Comparison of ENCODE assay signal across 31 cellular contexts in the genomic region with DNA sequence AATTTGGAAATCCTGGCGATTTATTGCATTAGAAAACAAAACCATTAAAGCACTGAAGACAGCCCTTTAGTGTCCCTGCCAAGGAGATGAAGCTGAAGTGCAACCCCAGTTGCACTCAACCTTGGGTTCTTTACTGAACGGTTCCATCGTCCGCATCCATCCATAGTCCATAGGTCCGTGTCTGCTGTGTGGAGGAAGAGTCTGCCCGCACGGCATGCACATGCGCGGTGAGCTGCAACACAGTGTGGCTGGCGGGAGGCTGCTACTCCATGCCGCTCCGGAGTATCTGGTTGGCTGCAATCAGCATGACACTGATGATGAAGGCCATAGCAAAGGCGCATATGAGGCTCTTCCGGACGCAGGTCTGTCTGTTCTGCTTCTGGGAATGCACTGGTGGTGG.
DNase-seq lines count a peak whose midpoint lies in the region; ATAC-seq and TF ChIP-seq lines count a peak whose summit lies in the region.
"Had no signal": no experiment of that assay in that cellular context is flagged by ENCODE, and none has a peak within 500 bp of the region (broad histone marks: within the 10 kb centered on the region; RNA-seq: fewer than 3 reads in every experiment).

No MANE protein-coding gene starts in this region.

- no peaks in the 10 kb centered on the region for H3K4me1 ChIP-seq in breast epithelium
- no peaks in the 10 kb centered on the region for H3K4me1 ChIP-seq in fibroblast of lung (ENCODE audit: control insufficient read depth, extremely low read depth, insufficient read depth, low read length)
- no peaks in the 10 kb centered on the region for H3K4me1 ChIP-seq in psoas muscle
- no peaks in the 10 kb centered on the region for H3K4me1 ChIP-seq in lower lobe of right lung
- H3K4me1 ChIP-seq: foreskin keratinocyte, left ventricle myocardium inferior, parathyroid adenoma, testis, uterus had no signal

- H3K4me2 ChIP-seq in fibroblast of lung (ENCODE audit: extremely low read depth, insufficient read depth, low read length) = no peak overlapping the region

- H3K4me1 Mint-ChIP-seq in MCF 10A (ENCODE audit: insufficient read depth, unreplicated experiment) = no peaks in the 10 kb centered on the region
- H3K4me1 Mint-ChIP-seq: activated naive CD8-positive, alpha-beta T cell treated with anti-CD3 and anti-CD28 coated beads, Interleukin-2, amount 10 ng/mL, durations not matched to agents 7 days and 5 days; CD14-positive monocyte; immature natural killer cell; T-cell had no signal

- CTCF ChIA-PET in MCF 10A (lab: Yijun Ruan, JAX) = no interaction called here

- H3K27me3 ChIP-seq in breast epithelium (no peaks in the 10 kb centered on the region), fibroblast of lung (ENCODE audit: control insufficient read depth, insufficient read depth, low read length) (no peaks in the 10 kb centered on the region), psoas muscle (ENCODE audit: insufficient read depth in 3 of 3, low read length in 2 of 3) (no peaks in the 10 kb centered on the region), lower lobe of right lung (ENCODE audit: low read depth) (no peaks in the 10 kb centered on the region)
- H3K27me3 ChIP-seq: foreskin keratinocyte, testis, uterus had no signal

- no peaks in the 10 kb centered on the region for H3K79me2 ChIP-seq in fibroblast of lung (ENCODE audit: control insufficient read depth, insufficient read depth, low read length)
- H3K79me2 ChIP-seq: parathyroid adenoma had no signal

- no TSS peak for BruUV-seq in MCF 10A (replicated peaks; lab: Mats Ljungman, UMichigan)

- POLR2A ChIA-PET in MCF 10A (lab: Yijun Ruan, JAX) = no interaction called here

- H3K27ac Mint-ChIP-seq in MCF 10A (ENCODE audit: low read depth, unreplicated experiment) = no peak overlapping the region
- H3K27ac Mint-ChIP-seq: activated CD4-positive, alpha-beta memory T cell treated with anti-CD3 and anti-CD28 coated beads for 36 hours; activated naive CD8-positive, alpha-beta T cell treated with anti-CD3 and anti-CD28 coated beads, Interleukin-2, amount 10 ng/mL, durations not matched to agents 7 days and 5 days; CD14-positive monocyte; immature natural killer cell; nephron; T-cell had no signal

- peak; percentile 16 for DNase-seq in MCF 10A (ENCODE audit: unreplicated experiment)
- no peak for DNase-seq in breast epithelium (ENCODE audit: low spot score in 2 of 2)
- peak; percentile 50 for DNase-seq in NCI-H69 (lab: John Stamatoyannopoulos, UW)
- DNase-seq in fibroblast of lung (ENCODE audit: low read depth in 2 of 2) = peak; percentile 3 to 20
- no peak for DNase-seq in psoas muscle
- DNase-seq in lower lobe of right lung = no peak
- DNase-seq in SIG-M5 treated with dmso at 0.1 percent for 504 hours (lab: John Stamatoyannopoulos, UW; ENCODE audit: unreplicated experiment) = no peak
- no peak for DNase-seq in ecto neural progenitor cell (ENCODE audit: low spot score)
- DNase-seq: activated CD4-positive, alpha-beta memory T cell treated with anti-CD3 and anti-CD28 coated beads for 36 hours; activated effector memory CD4-positive, alpha-beta T cell treated with anti-CD3 and anti-CD28 coated beads, Interleukin-2, amount 50 U/mL, for 16 hours; activated naive CD8-positive, alpha-beta T cell treated with anti-CD3 and anti-CD28 coated beads, Interleukin-2, amount 10 ng/mL, durations not matched to agents 7 days and 5 days; Calu3; cerebellar nuclear complex; effector CD4-positive, alpha-beta T cell; foreskin keratinocyte; immature natural killer cell; left ventricle myocardium inferior; MM.1S; NCI-H146; NCI-H226; right cardiac atrium; SHP77 treated with DMSO at 0.1 percent for 48 hours; stimulated activated CD4-positive, alpha-beta T cell treated with anti-CD3 and anti-CD28 coated beads, Interleukin-4, amount 100 ng/mL, for 4 hours; stimulated activated naive CD4-positive, alpha-beta T cell treated with Interleukin-2 at 50 U/mL for 16 hours; T-cell; testis; uterus had no signal

- no peak overlapping the region for H3K9ac ChIP-seq in fibroblast of lung (ENCODE audit: insufficient read depth, low read length)
- H3K9ac ChIP-seq: parathyroid adenoma had no signal

- no peak overlapping the region for H3K4me3 ChIP-seq in breast epithelium
- no peak overlapping the region for H3K4me3 ChIP-seq in fibroblast of lung (replicated peaks in 1 of 4; ENCODE audit: control extremely low read depth in 1 of 4, insufficient read depth in 1 of 4, low read depth in 3 of 4, low read length in 4 of 4)
- H3K4me3 ChIP-seq in psoas muscle = no peak overlapping the region
- no peak overlapping the region for H3K4me3 ChIP-seq in lower lobe of right lung
- H3K4me3 ChIP-seq: left ventricle myocardium inferior, testis, uterus had no signal

- H3K9me3 Mint-ChIP-seq in MCF 10A (ENCODE audit: unreplicated experiment) = peaks cover 25% of the 10 kb centered on the region

- H3K27me3 Mint-ChIP-seq in MCF 10A (ENCODE audit: insufficient read depth, unreplicated experiment) = no peaks in the 10 kb centered on the region
- H3K27me3 Mint-ChIP-seq: activated CD4-positive, alpha-beta memory T cell treated with anti-CD3 and anti-CD28 coated beads for 36 hours; activated naive CD8-positive, alpha-beta T cell treated with anti-CD3 and anti-CD28 coated beads, Interleukin-2, amount 10 ng/mL, durations not matched to agents 7 days and 5 days; T-cell had no signal

- intact Hi-C loops in MCF 10A (cut with micrococcal nuclease) = no loop called here
- intact Hi-C loops in breast epithelium (cut with DNase I; ENCODE audit: low total_unique reads) = no loop called here
- intact Hi-C loops in psoas muscle (cut with DNase I) = no loop called here
- intact Hi-C loops in lower lobe of right lung (cut with DNase I) = no loop called here

- no peak overlapping the region for H3K27ac ChIP-seq in breast epithelium
- H3K27ac ChIP-seq in fibroblast of lung (ENCODE audit: insufficient read depth, low read length) = no peak overlapping the region
- no peak overlapping the region for H3K27ac ChIP-seq in psoas muscle
- H3K27ac ChIP-seq in lower lobe of right lung = no peak overlapping the region
- H3K27ac ChIP-seq: foreskin keratinocyte, left ventricle myocardium inferior, parathyroid adenoma, testis, uterus had no signal

- TF ChIP-seq POLR2A in breast epithelium (IDR thresholded peaks at IDR 0.05) = no peak

- 95 to 97% (median 95%) methylated on average over 15 of the region's 15 CpGs for WGBS in psoas muscle, 3 donors

- no peak for ATAC-seq in psoas muscle
- ATAC-seq in lower lobe of right lung = no peak
- ATAC-seq: activated CD4-positive, CD25-positive, alpha-beta regulatory T cell treated with anti-CD3 and anti-CD28 coated beads, Interleukin-2, amount 50 U/mL, for 24 hours; foreskin keratinocyte; right cardiac atrium; T-cell had no signal

- H3K36me3 ChIP-seq in breast epithelium (no peaks in the 10 kb centered on the region), fibroblast of lung (ENCODE audit: control insufficient read depth, insufficient read depth, low read length) (no peaks in the 10 kb centered on the region), psoas muscle (ENCODE audit: insufficient read depth in 1 of 2, low read depth in 1 of 2) (no peaks in the 10 kb centered on the region), lower lobe of right lung (no peaks in the 10 kb centered on the region)
- H3K36me3 ChIP-seq: left ventricle myocardium inferior, uterus had no signal

- H4K20me1 ChIP-seq in fibroblast of lung (ENCODE audit: control insufficient read depth, extremely low read depth, insufficient read depth, low read length) = no peaks in the 10 kb centered on the region

- no peak overlapping the region for H2AFZ ChIP-seq in fibroblast of lung (ENCODE audit: low read length)
- H2AFZ ChIP-seq: parathyroid adenoma had no signal

- peaks cover 22 to 40% of the 10 kb centered on the region in 2 donors for H3K9me3 ChIP-seq in breast epithelium
- no peaks in the 10 kb centered on the region for H3K9me3 ChIP-seq in fibroblast of lung (ENCODE audit: control insufficient read depth, insufficient read depth, low read depth, low read length)
- H3K9me3 ChIP-seq in psoas muscle = peaks cover 13% of the 10 kb centered on the region
- peaks cover 13% of the 10 kb centered on the region for H3K9me3 ChIP-seq in lower lobe of right lung
- H3K9me3 ChIP-seq: testis, uterus had no signal

- TF ChIP-seq CTCF in MCF 10A (IDR thresholded peaks at IDR 0.05; ENCODE audit: unreplicated experiment) = no peak
- TF ChIP-seq CTCF in breast epithelium (IDR thresholded peaks at IDR 0.05) = no peak
- no peak for TF ChIP-seq CTCF in fibroblast of lung (conservative IDR thresholded peaks at IDR 0.05 in 1 of 2, IDR thresholded peaks at IDR 0.05 in 1 of 2; ENCODE audit: low read depth in 1 of 2, low read length in 2 of 2)
- no peak for TF ChIP-seq CTCF in psoas muscle (IDR thresholded peaks at IDR 0.05)
- no peak for TF ChIP-seq CTCF in lower lobe of right lung (IDR thresholded peaks at IDR 0.05)

- no peaks in the 10 kb centered on the region for H3K36me3 Mint-ChIP-seq in MCF 10A (ENCODE audit: insufficient read depth, unreplicated experiment)
- H3K36me3 Mint-ChIP-seq: activated CD4-positive, alpha-beta memory T cell treated with anti-CD3 and anti-CD28 coated beads for 36 hours; CD14-positive monocyte; T-cell had no signal

- H3K4me3 Mint-ChIP-seq in MCF 10A (ENCODE audit: unreplicated experiment) = no peak overlapping the region
- H3K4me3 Mint-ChIP-seq: activated CD4-positive, alpha-beta memory T cell treated with anti-CD3 and anti-CD28 coated beads for 36 hours; activated naive CD8-positive, alpha-beta T cell treated with anti-CD3 and anti-CD28 coated beads, Interleukin-2, amount 10 ng/mL, durations not matched to agents 7 days and 5 days; CD14-positive monocyte; immature natural killer cell; nephron; T-cell had no signal

Comparison
In these comparisons a context has a peak if more than half of its experiments do, and no peak if none do; other contexts are left out.
1. DNase-seq: peak in MCF 10A (single experiment), NCI-H69 (single experiment) and fibroblast of lung (2 of 2); none in breast epithelium (0 of 2), psoas muscle (0 of 2), lower lobe of right lung (single experiment), SIG-M5 treated with dmso at 0.1 percent for 504 hours (single experiment) and ecto neural progenitor cell (single experiment).